Comparison of ENCODE assay signal across 1 cellular context in the genomic region with DNA sequence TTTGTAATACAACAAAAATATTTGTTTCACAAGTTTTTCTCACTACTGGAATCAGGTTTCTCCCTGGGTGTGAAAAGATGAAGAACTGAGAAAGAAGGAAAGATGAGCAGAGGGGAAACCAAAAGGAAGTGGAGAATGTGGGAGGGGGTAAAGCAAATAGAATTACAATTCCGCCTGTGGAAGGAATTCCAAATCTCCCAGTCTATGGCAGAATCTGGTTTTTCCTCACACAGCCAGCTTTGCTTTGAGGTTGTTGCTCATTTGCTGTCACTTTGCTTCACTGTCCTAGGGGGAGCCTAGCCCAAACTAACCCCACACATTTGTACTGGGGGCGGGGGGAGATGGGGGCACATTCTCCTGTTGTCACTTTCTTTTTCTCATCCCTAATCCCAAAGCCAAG.
TF ChIP-seq lines count a peak whose summit lies in the region.

No MANE protein-coding gene starts in this region.

TF ChIP-seq in WTC11, 78 proteins besides CTCF, POLR2A, EP300 and RAD21 (continued from another document):
- TF ChIP-seq AFF4 (CRISPR knock-in tag; IDR thresholded peaks at IDR 0.05; ENCODE audit: borderline replicate concordance) (no peak), ELF4 (CRISPR knock-in tag; IDR thresholded peaks at IDR 0.05; ENCODE audit: low read depth) (no peak), E2F1 (CRISPR knock-in tag; IDR thresholded peaks at IDR 0.05) (no peak), NFYB (CRISPR knock-in tag; conservative IDR thresholded peaks at IDR 0.05; ENCODE audit: low read depth) (no peak), RELA (CRISPR knock-in tag; IDR thresholded peaks at IDR 0.05; ENCODE audit: borderline replicate concordance) (no peak), SMAD3 (CRISPR knock-in tag; IDR thresholded peaks at IDR 0.05; ENCODE audit: borderline replicate concordance) (no peak), JAZF1 (CRISPR knock-in tag; IDR thresholded peaks at IDR 0.05) (no peak), ETV6 (CRISPR knock-in tag; IDR thresholded peaks at IDR 0.05) (no peak), TEAD1 (CRISPR knock-in tag; IDR thresholded peaks at IDR 0.05) (no peak), ZNF423 (CRISPR knock-in tag; IDR thresholded peaks at IDR 0.05) (no peak)
- TF ChIP-seq, protein P1, sequence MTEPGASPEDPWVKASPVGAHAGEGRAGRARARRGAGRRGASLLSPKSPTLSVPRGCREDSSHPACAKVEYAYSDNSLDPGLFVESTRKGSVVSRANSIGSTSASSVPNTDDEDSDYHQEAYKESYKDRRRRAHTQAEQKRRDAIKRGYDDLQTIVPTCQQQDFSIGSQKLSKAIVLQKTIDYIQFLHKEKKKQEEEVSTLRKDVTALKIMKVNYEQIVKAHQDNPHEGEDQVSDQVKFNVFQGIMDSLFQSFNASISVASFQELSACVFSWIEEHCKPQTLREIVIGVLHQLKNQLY (CRISPR knock-in tag; IDR thresholded peaks at IDR 0.05): no peak
